In the genomic region with DNA sequence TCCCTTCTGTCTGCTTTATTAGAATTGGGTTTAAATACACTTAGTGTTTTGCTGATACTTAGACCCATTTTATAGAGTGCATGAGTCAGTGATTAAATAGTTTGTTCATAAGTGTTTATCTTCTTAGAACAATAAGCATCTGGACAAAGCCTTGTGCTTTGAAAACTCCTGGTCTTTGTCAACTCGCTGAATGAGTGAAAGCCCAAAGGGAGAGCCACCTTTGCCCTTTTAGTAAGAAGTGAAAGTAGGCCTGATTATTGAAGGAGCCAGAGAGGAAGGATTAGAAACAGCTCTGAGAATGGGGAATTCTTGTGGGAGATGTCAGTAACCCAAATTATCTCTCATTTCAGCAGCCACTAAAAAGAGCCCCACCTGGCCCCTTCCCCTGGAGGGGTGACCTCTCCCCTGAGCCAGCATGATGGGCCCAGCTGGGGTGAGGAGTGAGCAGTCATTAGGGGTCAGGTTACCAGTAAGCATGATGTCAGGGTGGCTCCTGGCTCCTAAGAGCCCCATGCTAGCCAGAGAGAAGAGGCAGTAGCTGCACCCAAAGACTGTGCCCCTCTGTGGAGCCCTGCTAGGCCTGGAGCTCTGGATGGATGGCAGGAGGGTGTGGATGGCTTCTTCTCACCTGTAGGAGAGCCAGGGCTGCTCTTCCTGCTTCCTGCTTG, we compare ENCODE assay signal across 12 cellular contexts.
DNase-seq lines count a peak whose midpoint lies in the region; FAIRE-seq and TF ChIP-seq lines count a peak whose summit lies in the region.
"Had no signal": no experiment of that assay in that cellular context is flagged by ENCODE, and none has a peak within 500 bp of the region (broad histone marks: within the 10 kb centered on the region; RNA-seq: fewer than 3 reads in every experiment).

No MANE protein-coding gene starts in this region.

- intact Hi-C loops in prostate gland (cut with DNase I): no loop called here

- H3K9me3 ChIP-seq in HEK293 (ENCODE audit: control insufficient read depth, insufficient read depth, low read depth, low read length): no peaks in the 10 kb centered on the region
- H3K9me3 ChIP-seq in adipocyte (ENCODE audit: control insufficient read depth, low read length): no peaks in the 10 kb centered on the region
- no peaks in the 10 kb centered on the region for H3K9me3 ChIP-seq in prostate gland

- no peaks in the 10 kb centered on the region for H3K4me1 ChIP-seq in HEK293 (ENCODE audit: control insufficient read depth, insufficient read depth, low read length)
- peaks cover 70% of the 10 kb centered on the region for H3K4me1 ChIP-seq in adipocyte (ENCODE audit: control insufficient read depth, insufficient read depth, low read length)
- no peaks in the 10 kb centered on the region for H3K4me1 ChIP-seq in prostate gland (replicated peaks)

- FAIRE-seq in frontal cortex (lab: Jason Lieb, UNC): no peak

- TF ChIP-seq CTCF in HEK293 (tag by site-specific recombination; IDR thresholded peaks at IDR 0.05): no peak
- no peak for TF ChIP-seq CTCF in prostate gland (IDR thresholded peaks at IDR 0.05)

- H3K36me3 ChIP-seq in HEK293 (ENCODE audit: control insufficient read depth in 2 of 2, insufficient read depth in 1 of 2, low read length in 2 of 2) (no peaks in the 10 kb centered on the region), adipocyte (ENCODE audit: control insufficient read depth, insufficient read depth, low read length, severe bottlenecking) (peaks cover 5% of the 10 kb centered on the region), prostate gland (no peaks in the 10 kb centered on the region)

- H3K27ac ChIP-seq in HEK293 (ENCODE audit: extremely low read depth, low read depth, low read length) (no peak overlapping the region), prostate gland (peak overlapping the region; percentile 13 to 14)

- H3K4me3 ChIP-seq in HEK293 (ENCODE audit: low read depth, low read length) (no peak overlapping the region), adipocyte (ENCODE audit: low read length) (peak overlapping the region; percentile 45), prostate gland (no peak overlapping the region)

- DNase-seq in DMS153 treated with DMSO at 0.1 percent for 48 hours (lab: John Stamatoyannopoulos, UW; ENCODE audit: unreplicated experiment) (peak; percentile 20), adipocyte (ENCODE audit: low read depth) (no peak), prostate gland (ENCODE audit: low spot score) (no peak), frontal cortex (ENCODE audit: low spot score in 2 of 2) (no peak), MV-4-11 (lab: John Stamatoyannopoulos, UW) (no peak), G401 (ENCODE audit: low spot score) (no peak), NCI-H1105 treated with DMSO at 0.1 percent for 48 hours (lab: John Stamatoyannopoulos, UW) (no peak)
- DNase-seq: activated CD4-positive, alpha-beta T cell treated with anti-CD3 and anti-CD28 coated beads for 4 hours; activated T-cell treated with anti-CD3 and anti-CD28 coated beads, Interleukin-2, amount 50 U/mL, for 1 hour; amniotic stem cell; H7 had no signal

- CTCF ChIA-PET in HEK293 (lab: Yijun Ruan, JAX): interaction anchor here (0.6 to 1.0 kb wide), 2 partner anchors 32 to 291 kb away, joined by 3 read pairs; no protein-coding TSS in a partner anchor

- no peaks in the 10 kb centered on the region for H3K27me3 ChIP-seq in adipocyte (replicated peaks; ENCODE audit: control insufficient read depth, insufficient read depth, low read length)
- H3K27me3 ChIP-seq in prostate gland (replicated peaks; ENCODE audit: insufficient read depth): no peaks in the 10 kb centered on the region

- H3K9ac ChIP-seq in adipocyte (ENCODE audit: low read length): peak overlapping the region; percentile 78

- WGBS in prostate gland: 26% methylated on average over 1 of the region's 1 CpG

- no peak for TF ChIP-seq POLR2A in prostate gland (IDR thresholded peaks at IDR 0.05)

- POLR2A ChIA-PET in HEK293 (lab: Yijun Ruan, JAX): no interaction called here

- in situ Hi-C loops in G401 (cut with HindIII; ENCODE audit: low sequenced_read_pairs): no loop called here

TF ChIP-seq in HEK293, 187 proteins besides CTCF, POLR2A, EP300 and RAD21 (continues in another document):
- TF ChIP-seq ZNF660 (tag by site-specific recombination; IDR thresholded peaks at IDR 0.05): peak; percentile 76; the same call in 1 of the 2 replicates
- TF ChIP-seq, protein P1, sequence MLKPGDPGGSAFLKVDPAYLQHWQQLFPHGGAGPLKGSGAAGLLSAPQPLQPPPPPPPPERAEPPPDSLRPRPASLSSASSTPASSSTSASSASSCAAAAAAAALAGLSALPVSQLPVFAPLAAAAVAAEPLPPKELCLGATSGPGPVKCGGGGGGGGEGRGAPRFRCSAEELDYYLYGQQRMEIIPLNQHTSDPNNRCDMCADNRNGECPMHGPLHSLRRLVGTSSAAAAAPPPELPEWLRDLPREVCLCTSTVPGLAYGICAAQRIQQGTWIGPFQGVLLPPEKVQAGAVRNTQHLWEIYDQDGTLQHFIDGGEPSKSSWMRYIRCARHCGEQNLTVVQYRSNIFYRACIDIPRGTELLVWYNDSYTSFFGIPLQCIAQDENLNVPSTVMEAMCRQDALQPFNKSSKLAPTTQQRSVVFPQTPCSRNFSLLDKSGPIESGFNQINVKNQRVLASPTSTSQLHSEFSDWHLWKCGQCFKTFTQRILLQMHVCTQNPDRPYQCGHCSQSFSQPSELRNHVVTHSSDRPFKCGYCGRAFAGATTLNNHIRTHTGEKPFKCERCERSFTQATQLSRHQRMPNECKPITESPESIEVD (tag by site-specific recombination; IDR thresholded peaks at IDR 0.05): no peak
- TF ChIP-seq, protein P2, sequence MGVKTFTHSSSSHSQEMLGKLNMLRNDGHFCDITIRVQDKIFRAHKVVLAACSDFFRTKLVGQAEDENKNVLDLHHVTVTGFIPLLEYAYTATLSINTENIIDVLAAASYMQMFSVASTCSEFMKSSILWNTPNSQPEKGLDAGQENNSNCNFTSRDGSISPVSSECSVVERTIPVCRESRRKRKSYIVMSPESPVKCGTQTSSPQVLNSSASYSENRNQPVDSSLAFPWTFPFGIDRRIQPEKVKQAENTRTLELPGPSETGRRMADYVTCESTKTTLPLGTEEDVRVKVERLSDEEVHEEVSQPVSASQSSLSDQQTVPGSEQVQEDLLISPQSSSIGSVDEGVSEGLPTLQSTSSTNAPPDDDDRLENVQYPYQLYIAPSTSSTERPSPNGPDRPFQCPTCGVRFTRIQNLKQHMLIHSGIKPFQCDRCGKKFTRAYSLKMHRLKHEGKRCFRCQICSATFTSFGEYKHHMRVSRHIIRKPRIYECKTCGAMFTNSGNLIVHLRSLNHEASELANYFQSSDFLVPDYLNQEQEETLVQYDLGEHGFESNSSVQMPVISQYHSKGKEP (tag by site-specific recombination; IDR thresholded peaks at IDR 0.05): no peak
- 0 out of 2 replicates have a peak, but pooled peaks have one; percentile 25 for TF ChIP-seq GLIS1 (tag by site-specific recombination; IDR thresholded peaks at IDR 0.05)
- no peak for TF ChIP-seq ZBTB20 (tag by site-specific recombination; IDR thresholded peaks at IDR 0.05)
- TF ChIP-seq KLF1 (tag by site-specific recombination; IDR thresholded peaks at IDR 0.05): no peak
- TF ChIP-seq ZNF366 (tag by site-specific recombination; conservative IDR thresholded peaks at IDR 0.05): no peak
- TF ChIP-seq SP2 (tag by site-specific recombination; IDR thresholded peaks at IDR 0.05): no peak
- TF ChIP-seq ZNF184 (tag by site-specific recombination; IDR thresholded peaks at IDR 0.05): no peak
- TF ChIP-seq HOXC10 (CRISPR knock-in tag; IDR thresholded peaks at IDR 0.05): no peak
- TF ChIP-seq, protein P3, sequence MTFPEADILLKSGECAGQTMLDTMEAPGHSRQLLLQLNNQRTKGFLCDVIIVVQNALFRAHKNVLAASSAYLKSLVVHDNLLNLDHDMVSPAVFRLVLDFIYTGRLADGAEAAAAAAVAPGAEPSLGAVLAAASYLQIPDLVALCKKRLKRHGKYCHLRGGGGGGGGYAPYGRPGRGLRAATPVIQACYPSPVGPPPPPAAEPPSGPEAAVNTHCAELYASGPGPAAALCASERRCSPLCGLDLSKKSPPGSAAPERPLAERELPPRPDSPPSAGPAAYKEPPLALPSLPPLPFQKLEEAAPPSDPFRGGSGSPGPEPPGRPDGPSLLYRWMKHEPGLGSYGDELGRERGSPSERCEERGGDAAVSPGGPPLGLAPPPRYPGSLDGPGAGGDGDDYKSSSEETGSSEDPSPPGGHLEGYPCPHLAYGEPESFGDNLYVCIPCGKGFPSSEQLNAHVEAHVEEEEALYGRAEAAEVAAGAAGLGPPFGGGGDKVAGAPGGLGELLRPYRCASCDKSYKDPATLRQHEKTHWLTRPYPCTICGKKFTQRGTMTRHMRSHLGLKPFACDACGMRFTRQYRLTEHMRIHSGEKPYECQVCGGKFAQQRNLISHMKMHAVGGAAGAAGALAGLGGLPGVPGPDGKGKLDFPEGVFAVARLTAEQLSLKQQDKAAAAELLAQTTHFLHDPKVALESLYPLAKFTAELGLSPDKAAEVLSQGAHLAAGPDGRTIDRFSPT (tag by site-specific recombination; IDR thresholded peaks at IDR 0.05): no peak
- TF ChIP-seq, protein P4, sequence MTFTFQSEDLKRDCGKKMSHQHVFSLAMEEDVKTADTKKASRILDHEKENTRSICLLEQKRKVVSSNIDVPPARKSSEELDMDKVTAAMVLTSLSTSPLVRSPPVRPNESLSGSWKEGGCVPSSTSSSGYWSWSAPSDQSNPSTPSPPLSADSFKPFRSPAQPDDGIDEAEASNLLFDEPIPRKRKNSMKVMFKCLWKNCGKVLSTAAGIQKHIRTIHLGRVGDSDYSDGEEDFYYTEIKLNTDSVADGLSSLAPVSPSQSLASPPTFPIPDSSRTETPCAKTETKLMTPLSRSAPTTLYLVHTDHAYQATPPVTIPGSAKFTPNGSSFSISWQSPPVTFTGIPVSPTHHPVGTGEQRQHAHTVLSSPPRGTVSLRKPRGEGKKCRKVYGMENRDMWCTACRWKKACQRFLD (tag by site-specific recombination; IDR thresholded peaks at IDR 0.05): no peak
- TF ChIP-seq ZNF114 (tag by site-specific recombination; IDR thresholded peaks at IDR 0.05): no peak
- TF ChIP-seq SCRT2 (tag by site-specific recombination; IDR thresholded peaks at IDR 0.05): no peak
- TF ChIP-seq ZNF24 (tag by site-specific recombination; IDR thresholded peaks at IDR 0.05): no peak
